In the genomic region with DNA sequence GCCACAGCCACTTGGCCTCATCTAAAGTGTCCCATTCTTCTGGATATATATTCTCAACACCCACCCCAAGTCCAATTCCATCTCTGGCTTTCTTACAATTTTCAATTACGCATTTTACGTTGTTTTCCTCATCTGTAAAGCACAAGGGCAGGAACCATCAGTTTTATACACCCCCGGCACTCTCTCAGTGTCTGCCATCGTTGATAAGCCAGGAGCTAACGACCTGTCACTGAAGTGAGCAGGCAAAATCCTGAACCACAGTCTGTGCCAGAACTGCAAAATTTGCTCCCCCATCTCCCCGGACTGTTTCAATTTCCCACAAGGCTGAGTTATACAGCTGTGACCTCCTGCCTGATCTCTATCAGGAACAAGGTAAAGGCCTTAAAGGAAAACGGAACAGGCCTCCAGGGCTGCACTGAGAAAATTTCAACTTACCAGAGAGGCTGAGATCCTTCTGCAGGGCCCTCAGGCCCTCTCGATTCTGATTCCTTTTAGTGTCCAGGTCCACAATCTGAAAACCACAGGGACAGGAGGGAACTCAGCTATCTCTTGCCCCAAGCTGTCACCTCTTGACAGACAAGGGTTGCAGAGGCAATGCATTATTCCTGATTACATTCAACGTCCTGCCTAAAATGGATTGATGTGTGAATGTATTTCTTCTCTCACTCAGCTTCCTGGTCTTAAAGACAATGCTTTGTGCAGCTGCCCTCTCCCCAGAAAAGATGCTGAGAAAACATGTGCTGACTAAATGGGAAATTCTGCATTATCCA, we compare ENCODE assay signal across 12 cellular contexts. TPM values are rescaled to one million over a fixed set of nuclear protein-coding genes. Genes with fewer than 3 reads are reported as not detected.
DNase-seq lines count a peak whose midpoint lies in the region; ATAC-seq, FAIRE-seq and TF ChIP-seq lines count a peak whose summit lies in the region.
"Had no signal": no experiment of that assay in that cellular context is flagged by ENCODE, and none has a peak within 500 bp of the region (broad histone marks: within the 10 kb centered on the region; RNA-seq: fewer than 3 reads in every experiment).

No MANE protein-coding gene starts in this region.

- no peaks in the 10 kb centered on the region for H3K9me2 ChIP-seq in HCT116 (ENCODE audit: insufficient read depth)

- no peak for TF ChIP-seq POLR2A in HCT116 (IDR thresholded peaks at IDR 0.05; ENCODE audit: borderline replicate concordance, extremely low read depth, insufficient read depth, insufficient read length)

- no peak for ATAC-seq in HCT116
- ATAC-seq in activated CD8-positive, alpha-beta T cell treated with anti-CD3 and anti-CD28 coated beads for 36 hours: no peak

- no peak overlapping the region for H2AFZ ChIP-seq in ACC112 (ENCODE audit: low read length, unreplicated experiment)
- no peak overlapping the region for H2AFZ ChIP-seq in HCT116 (ENCODE audit: low read depth, low read length, poor library complexity, severe bottlenecking)
- H2AFZ ChIP-seq in keratinocyte (ENCODE audit: control insufficient read depth, low read length): no peak overlapping the region

- peak overlapping the region; percentile 51 for H3K27ac Mint-ChIP-seq in activated CD8-positive, alpha-beta T cell treated with anti-CD3 and anti-CD28 coated beads for 36 hours

- DNase-seq in HCT116 (ENCODE audit: low read depth, low spot score) (no peak), keratinocyte (ENCODE audit: low read depth, low spot score) (no peak), GM13976 (ENCODE audit: low spot score) (no peak), UCSD-AML1 (lab: John Stamatoyannopoulos, UW; ENCODE audit: unreplicated experiment) (no peak), cardiac septum (ENCODE audit: low spot score) (no peak), epidermal melanocyte (ENCODE audit: insufficient read length, low spot score) (no peak)
- no peak for DNase-seq in activated CD8-positive, alpha-beta T cell treated with anti-CD3 and anti-CD28 coated beads for 36 hours
- DNase-seq: amniotic stem cell, GOT3, NCI-H2171 treated with DMSO at 0.1 percent for 48 hours, transverse colon had no signal

- intact Hi-C loops in HCT116 (cut with micrococcal nuclease): no loop called here
- intact Hi-C loops in activated CD8-positive, alpha-beta T cell treated with anti-CD3 and anti-CD28 coated beads for 36 hours (cut with micrococcal nuclease): no loop called here
- intact Hi-C loops in cardiac septum (cut with DNase I): loop anchor here (5.0 kb wide), 1 partner anchor 82 kb away; no protein-coding TSS in a partner anchor

- peak overlapping the region; percentile 89 for H3K4me3 ChIP-seq in ACC112 (ENCODE audit: low read depth, low read length)
- H3K4me3 ChIP-seq in HCT116 (replicated peaks in 1 of 2; ENCODE audit: low read depth in 1 of 2, low read length in 2 of 2): peak overlapping the region; percentile 70 to 99; a peak in 3 of 4 replicates
- H3K4me3 ChIP-seq in keratinocyte (ENCODE audit: control insufficient read depth in 2 of 3, extremely low read depth in 1 of 3, insufficient read depth in 2 of 3, low read depth in 1 of 3, low read length in 3 of 3): no peak overlapping the region

- peak overlapping the region; percentile 91; the same call in 1 of the 2 replicates for H3K9ac ChIP-seq in HCT116 (ENCODE audit: low read length)
- peak overlapping the region; percentile 85 for H3K9ac ChIP-seq in keratinocyte (ENCODE audit: control insufficient read depth, extremely low read depth, insufficient read depth, low read length)

- TF ChIP-seq RAD21 in HCT116 (IDR thresholded peaks at IDR 0.05; ENCODE audit: low read depth): no peak

- H3K4me3 Mint-ChIP-seq in activated CD8-positive, alpha-beta T cell treated with anti-CD3 and anti-CD28 coated beads for 36 hours: peak overlapping the region; percentile 91

- H3K9me3 ChIP-seq in HCT116 (ENCODE audit: control insufficient read depth in 1 of 2, insufficient read depth in 1 of 2, low read depth in 1 of 2, low read length in 2 of 2): peaks cover 0 to 6% of the 10 kb centered on the region in 2 experiments; a peak in 2 of 4 replicates
- H3K9me3 ChIP-seq in keratinocyte (ENCODE audit: control insufficient read depth, low read depth, low read length): no peaks in the 10 kb centered on the region
- H3K9me3 ChIP-seq: transverse colon had no signal

- H3K9me3 Mint-ChIP-seq in activated CD8-positive, alpha-beta T cell treated with anti-CD3 and anti-CD28 coated beads for 36 hours: peaks cover 3% of the 10 kb centered on the region

- H3K79me2 ChIP-seq in ACC112 (ENCODE audit: control insufficient read depth, insufficient read depth, low read length, unreplicated experiment) (peaks cover 23% of the 10 kb centered on the region), HCT116 (ENCODE audit: insufficient read depth, low read length) (peaks cover 40% of the 10 kb centered on the region), keratinocyte (ENCODE audit: control insufficient read depth, insufficient read depth, low read length) (peaks cover 24% of the 10 kb centered on the region)

- POLR2A ChIA-PET in HCT116 (lab: Charles Lee): no interaction called here
- POLR2A ChIA-PET in activated CD8-positive, alpha-beta T cell treated with anti-CD3 and anti-CD28 coated beads for 36 hours (lab: Charles Lee): interaction anchor here (0.8 to 2.6 kb wide), 3 partner anchors 17 to 71 kb away, joined by 3 to 10 read pairs (median 3); no protein-coding TSS in a partner anchor

- H3K36me3 ChIP-seq in ACC112 (ENCODE audit: insufficient read depth, low read length) (peaks cover 26% of the 10 kb centered on the region), HCT116 (ENCODE audit: control insufficient read depth in 1 of 2, insufficient read depth in 2 of 2, low read length in 2 of 2) (peaks cover 41 to 50% of the 10 kb centered on the region in 2 experiments), keratinocyte (ENCODE audit: control insufficient read depth in 2 of 2, extremely low read depth in 1 of 2, insufficient read depth in 2 of 2, low read length in 2 of 2) (peaks cover 11 to 38% of the 10 kb centered on the region in 2 experiments)

- TF ChIP-seq CTCF in HCT116 (IDR thresholded peaks at IDR 0.05 in 2 of 3, conservative IDR thresholded peaks at IDR 0.05 in 1 of 3; ENCODE audit: borderline replicate concordance in 1 of 3, insufficient read depth in 1 of 3, low read depth in 2 of 3, low read length in 2 of 3) (no peak), keratinocyte (optimal IDR thresholded peaks at IDR 0.05 in 1 of 3, IDR thresholded peaks at IDR 0.05 in 1 of 3, conservative IDR thresholded peaks at IDR 0.05 in 1 of 3; ENCODE audit: extremely low read depth in 1 of 3, insufficient read depth in 2 of 3, low read length in 3 of 3) (no peak), GM13976 (IDR thresholded peaks at IDR 0.05; ENCODE audit: borderline replicate concordance, control extremely low read depth, extremely low read depth, insufficient read depth, missing control alignments) (no peak)
- TF ChIP-seq CTCF in activated CD8-positive, alpha-beta T cell treated with anti-CD3 and anti-CD28 coated beads for 36 hours (IDR thresholded peaks at IDR 0.05): no peak

- CTCF ChIA-PET in HCT116 (lab: Charles Lee): interaction anchor here (4.4 kb wide), 1 partner anchor 98 kb away, joined by 44 read pairs; no protein-coding TSS in a partner anchor
- CTCF ChIA-PET in activated CD8-positive, alpha-beta T cell treated with anti-CD3 and anti-CD28 coated beads for 36 hours (lab: Charles Lee): interaction anchor here (0.7 to 6.6 kb wide), 9 partner anchors 70 to 337 kb away, joined by 3 to 106 read pairs (median 5); no protein-coding TSS in a partner anchor

- peaks cover 25% of the 10 kb centered on the region for H3K4me1 Mint-ChIP-seq in activated CD8-positive, alpha-beta T cell treated with anti-CD3 and anti-CD28 coated beads for 36 hours (ENCODE audit: low read depth)

- dilution Hi-C loops in keratinocyte (cut with MboI; ENCODE audit: extremely low pct_ligation_motif_present, low sequenced_read_pairs): no loop called here

- BruUV-seq in HCT116 (replicated peaks; lab: Mats Ljungman, UMichigan): no TSS peak

- peaks cover 48% of the 10 kb centered on the region for H3K36me3 Mint-ChIP-seq in activated CD8-positive, alpha-beta T cell treated with anti-CD3 and anti-CD28 coated beads for 36 hours (ENCODE audit: low read depth)

- no peak for FAIRE-seq in keratinocyte (lab: Jason Lieb, UNC)

- H4K20me1 ChIP-seq in HCT116 (ENCODE audit: insufficient read depth) (no peaks in the 10 kb centered on the region), keratinocyte (ENCODE audit: control insufficient read depth, extremely low read depth, insufficient read depth, low read length) (no peaks in the 10 kb centered on the region)

- H3K27ac ChIP-seq in ACC112 (ENCODE audit: low read depth, low read length) (no peak overlapping the region), HCT116 (ENCODE audit: low read depth, low read length) (no peak overlapping the region), keratinocyte (ENCODE audit: control insufficient read depth, insufficient read depth, low read length) (no peak overlapping the region)
- H3K27ac ChIP-seq: transverse colon had no signal

- no peaks in the 10 kb centered on the region for H3K27me3 Mint-ChIP-seq in activated CD8-positive, alpha-beta T cell treated with anti-CD3 and anti-CD28 coated beads for 36 hours

- no peaks in the 10 kb centered on the region for H3K9me1 ChIP-seq in keratinocyte (ENCODE audit: control insufficient read depth, extremely low read depth, insufficient read depth, low read length)

- in situ Hi-C loops in GM13976 (cut with MboI; ENCODE audit: low sequenced_read_pairs, unreplicated experiment): loop anchor here (10.0 kb wide), 1 partner anchor 95 kb away; no protein-coding TSS in a partner anchor

- 0 out of 2 replicates have a peak, but pooled peaks cover 4% of the 10 kb centered on the region for H3K27me3 ChIP-seq in ACC112 (ENCODE audit: insufficient read depth, low read length)
- no peaks in the 10 kb centered on the region for H3K27me3 ChIP-seq in HCT116 (ENCODE audit: insufficient read depth, low read length)
- H3K27me3 ChIP-seq in keratinocyte (ENCODE audit: control insufficient read depth, extremely low read depth, insufficient read depth, low read length): no peaks in the 10 kb centered on the region
- H3K27me3 ChIP-seq: transverse colon had no signal

- RAD21 ChIA-PET in HCT116 (lab: Charles Lee; ENCODE audit: low non-redundant PET in 1 of 2, low total read pairs in 2 of 2, uncharacterized antibody in 2 of 2, unreplicated experiment in 2 of 2): no interaction called here

- H3K4me2 ChIP-seq in HCT116 (ENCODE audit: low read length): peak overlapping the region; percentile 95
- H3K4me2 ChIP-seq in keratinocyte (ENCODE audit: control insufficient read depth, extremely low read depth, insufficient read depth, low read depth, low read length): peak overlapping the region; percentile 91

- peaks cover 9% of the 10 kb centered on the region for H3K4me1 ChIP-seq in ACC112 (ENCODE audit: control insufficient read depth, insufficient read depth, low read length, unreplicated experiment)
- H3K4me1 ChIP-seq in HCT116 (ENCODE audit: control insufficient read depth in 1 of 2, insufficient read depth in 2 of 2, low read length in 2 of 2): peaks cover 0 to 13% of the 10 kb centered on the region in 2 experiments; a peak in 2 of 4 replicates
- H3K4me1 ChIP-seq in keratinocyte (ENCODE audit: control insufficient read depth, extremely low read depth, insufficient read depth, low read length): peaks cover 9% of the 10 kb centered on the region

RNA-seq across cellular contexts. Expression of gene PDRG1, which starts 1.8 kb away (rescaled TPM):
- total RNA-seq in HCT116 (2021; ENCODE audit: unreplicated experiment) (18.7 TPM), cardiac septum (7.9 TPM)
- polyA plus RNA-seq in HCT116 (2012): 18.1 and 20.0 TPM in 2 replicates
- 10 to 100 TPM; 17.7 to 18.3 TPM for total RNA-seq in activated CD8-positive, alpha-beta T cell treated with anti-CD3 and anti-CD28 coated beads for 36 hours
- 15.3 to 17.5 TPM (median 15.7 TPM) in 3 replicates for polyA plus RNA-seq in keratinocyte
- 13.6 TPM for polyA plus RNA-seq in keratinocyte (2011; ENCODE audit: low read depth)
- 13.1 and 15.8 TPM in 2 replicates for polyA plus RNA-seq in keratinocyte (2011; cell fraction: cytosol; rRNA removed)
- polyA plus RNA-seq in keratinocyte (2011; cell fraction: nucleus; rRNA removed): 11.1 and 12.3 TPM in 2 replicates
- 13.4 and 13.9 TPM in 2 replicates for polyA plus RNA-seq in keratinocyte (2012; ENCODE audit: low replicate concordance)
- polyA minus RNA-seq in keratinocyte: 1.6 to 3.9 TPM (median 2.3 TPM) in 3 replicates
- 11.3 TPM for polyA minus RNA-seq in keratinocyte (2011; cell fraction: cytosol; rRNA and poly(A)+ RNA removed)
- 1.6 and 2.2 TPM in 2 replicates for polyA minus RNA-seq in keratinocyte (2011; cell fraction: nucleus; rRNA and poly(A)+ RNA removed)

RNA-seq across cellular contexts. Expression of gene XKR7, which starts 17.9 kb away (rescaled TPM):
- not detected for total RNA-seq in HCT116 (2021; ENCODE audit: unreplicated experiment)
- not detected in 2 replicates for polyA plus RNA-seq in HCT116 (2012)
- not detected for total RNA-seq in activated CD8-positive, alpha-beta T cell treated with anti-CD3 and anti-CD28 coated beads for 36 hours
- polyA plus RNA-seq in keratinocyte: not detected in 3 replicates
- polyA plus RNA-seq in keratinocyte (2011; ENCODE audit: low read depth): not detected
- polyA plus RNA-seq in keratinocyte (2011; cell fraction: cytosol; rRNA removed): not detected in 2 replicates
- not detected in 2 replicates for polyA plus RNA-seq in keratinocyte (2011; cell fraction: nucleus; rRNA removed)
- not detected in 2 replicates for polyA plus RNA-seq in keratinocyte (2012; ENCODE audit: low replicate concordance)
- not detected in 3 replicates for polyA minus RNA-seq in keratinocyte
- polyA minus RNA-seq in keratinocyte (2011; cell fraction: cytosol; rRNA and poly(A)+ RNA removed): not detected
- polyA minus RNA-seq in keratinocyte (2011; cell fraction: nucleus; rRNA and poly(A)+ RNA removed): not detected in 2 replicates
- total RNA-seq in cardiac septum: not detected

Comparison
In these comparisons a context has a peak if more than half of its experiments do, and no peak if none do; other contexts are left out.
1. H3K4me3 ChIP-seq: peak in ACC112 (single experiment) and HCT116 (2 of 2); none in keratinocyte (0 of 3).